18 cellular contexts compared by ENCODE assay signal in the genomic region with DNA sequence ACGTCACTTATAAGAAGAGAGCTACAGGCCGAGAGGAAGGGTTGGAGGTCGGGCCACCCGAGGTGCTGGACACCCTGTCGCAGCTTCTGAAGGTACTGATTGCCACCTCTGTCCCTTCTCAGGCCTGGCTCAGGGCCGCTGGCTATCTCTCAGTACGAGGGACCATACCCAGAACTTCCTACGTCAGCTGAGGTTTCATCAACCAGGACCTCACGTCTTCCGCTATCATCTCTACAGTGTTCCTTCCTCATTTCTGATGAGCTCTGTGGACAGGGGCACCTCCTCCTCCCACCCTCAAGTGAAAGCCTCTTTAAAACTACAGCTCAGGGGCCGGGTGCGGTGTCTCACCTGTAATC. TPM values are rescaled to one million over a fixed set of nuclear protein-coding genes. Genes with fewer than 3 reads are reported as not detected.
DNase-seq lines count a peak whose midpoint lies in the region; ATAC-seq and TF ChIP-seq lines count a peak whose summit lies in the region.
"Had no signal": no experiment of that assay in that cellular context is flagged by ENCODE, and none has a peak within 500 bp of the region (broad histone marks: within the 10 kb centered on the region; RNA-seq: fewer than 3 reads in every experiment).

No MANE protein-coding gene starts in this region.

- H3K27me3 Mint-ChIP-seq in activated B cell treated with CpG ODN at 0.5 μM for 24 hours (no peaks in the 10 kb centered on the region), natural killer cell (ENCODE audit: low read depth in 2 of 2) (no peaks in the 10 kb centered on the region)
- H3K27me3 Mint-ChIP-seq: CD4-positive, alpha-beta memory T cell had no signal

- ATAC-seq in heart right ventricle (peak in 6 of 8 donors; percentile 28 to 71 (median 38)), activated B cell treated with CpG ODN at 0.5 μM for 24 hours (ENCODE audit: low read depth) (peak; percentile 62), natural killer cell (peak in 2 of 3 donors; percentile 51 to 92), foreskin keratinocyte (no peak), HG02642 (IDR thresholded peaks at IDR 0.05; ENCODE audit: poor library complexity, unreplicated experiment) (no peak)
- ATAC-seq: gastrocnemius medialis, Panc1 had no signal

- CTCF ChIA-PET in activated B cell treated with CpG ODN at 0.5 μM for 24 hours (lab: Charles Lee) = interaction anchor here (1.0 kb wide), 1 partner anchor 125 kb away, joined by 3 read pairs; no protein-coding TSS in a partner anchor

- H3K9me3 Mint-ChIP-seq in activated B cell treated with CpG ODN at 0.5 μM for 24 hours (no peaks in the 10 kb centered on the region), natural killer cell (no peaks in the 10 kb centered on the region)

- H3K9me3 ChIP-seq in heart right ventricle (no peaks in the 10 kb centered on the region), left ventricle myocardium inferior (replicated peaks) (no peaks in the 10 kb centered on the region), thyroid gland (no peaks in the 10 kb centered on the region)
- H3K9me3 ChIP-seq: breast epithelium, gastrocnemius medialis, HAP-1 had no signal

- intact Hi-C loops in heart right ventricle (cut with DNase I) (no loop called here), left ventricle myocardium inferior (cut with micrococcal nuclease) (no loop called here), activated B cell treated with CpG ODN at 0.5 μM for 24 hours (cut with micrococcal nuclease) (no loop called here), natural killer cell (cut with micrococcal nuclease) (no loop called here), thyroid gland (cut with DNase I) (no loop called here)

- H3K4me1 Mint-ChIP-seq in activated B cell treated with CpG ODN at 0.5 μM for 24 hours (no peaks in the 10 kb centered on the region), natural killer cell (no peaks in the 10 kb centered on the region)

- H3K27ac Mint-ChIP-seq in activated B cell treated with CpG ODN at 0.5 μM for 24 hours (peak overlapping the region; percentile 41), natural killer cell (peak overlapping the region in 1 of 2 donors; percentile 29)

- no peaks in the 10 kb centered on the region for H3K27me3 ChIP-seq in heart right ventricle
- H3K27me3 ChIP-seq in left ventricle myocardium inferior (ENCODE audit: low read depth) = no peaks in the 10 kb centered on the region
- no peaks in the 10 kb centered on the region for H3K27me3 ChIP-seq in foreskin keratinocyte
- no peaks in the 10 kb centered on the region for H3K27me3 ChIP-seq in thyroid gland
- H3K27me3 ChIP-seq: breast epithelium, gastrocnemius medialis had no signal

- peak overlapping the region in 2 of 10 donors; percentile 1 to 75 for H3K27ac ChIP-seq in heart right ventricle
- no peak overlapping the region for H3K27ac ChIP-seq in left ventricle myocardium inferior (replicated peaks)
- H3K27ac ChIP-seq in foreskin keratinocyte = no peak overlapping the region
- no peak overlapping the region for H3K27ac ChIP-seq in thyroid gland
- H3K27ac ChIP-seq: breast epithelium, gastrocnemius medialis had no signal

- WGBS in heart right ventricle, 2 donors = 92 to 93% methylated on average over 12 of the region's 12 CpGs
- WGBS in thyroid gland, 2 donors = 90 to 99% methylated on average over 11 to 12 of the region's 12 CpGs

- H3K4me3 Mint-ChIP-seq in activated B cell treated with CpG ODN at 0.5 μM for 24 hours (no peak overlapping the region), natural killer cell (no peak overlapping the region)
- H3K4me3 Mint-ChIP-seq: CD4-positive, alpha-beta memory T cell had no signal

- no peak overlapping the region for H3K4me3 ChIP-seq in heart right ventricle
- H3K4me3 ChIP-seq in left ventricle myocardium inferior = no peak overlapping the region
- H3K4me3 ChIP-seq in thyroid gland (replicated peaks in 1 of 3) = no peak overlapping the region
- H3K4me3 ChIP-seq: breast epithelium, gastrocnemius medialis, HAP-1 had no signal

- H3K4me1 ChIP-seq in heart right ventricle (peaks cover 0 to 8% (median 0%) of the 10 kb centered on the region in 9 donors), left ventricle myocardium inferior (no peaks in the 10 kb centered on the region), foreskin keratinocyte (no peaks in the 10 kb centered on the region), thyroid gland (no peaks in the 10 kb centered on the region)
- H3K4me1 ChIP-seq: breast epithelium, gastrocnemius medialis, HAP-1 had no signal

- H3K36me3 ChIP-seq in heart right ventricle (peaks cover 3 to 100% (median 46%) of the 10 kb centered on the region in 9 donors), left ventricle myocardium inferior (peaks cover 96% of the 10 kb centered on the region), thyroid gland (peaks cover 33 to 37% of the 10 kb centered on the region in 2 donors)
- H3K36me3 ChIP-seq: breast epithelium had no signal

- POLR2A ChIA-PET in activated B cell treated with CpG ODN at 0.5 μM for 24 hours (lab: Charles Lee) = interaction anchor here (1.2 kb wide), 1 partner anchor 14 kb away, joined by 4 read pairs; no protein-coding TSS in a partner anchor

- DNase-seq in heart right ventricle (no peak), left ventricle myocardium inferior (no peak), activated B cell treated with CpG ODN at 0.5 μM for 24 hours (no peak), natural killer cell (no peak), hepatic stellate cell (ENCODE audit: low spot score) (no peak), foreskin keratinocyte (no peak), thyroid gland (no peak)
- DNase-seq: activated effector memory CD4-positive, alpha-beta T cell treated with anti-CD3 and anti-CD28 coated beads, Interleukin-2, amount 50 U/mL, for 16 hours; CD4-positive, alpha-beta memory T cell; gastrocnemius medialis; left cardiac atrium; NCI-H1436 treated with DMSO at 0.1 percent for 48 hours; NCI-H82; stimulated activated CD4-positive, alpha-beta T cell treated with anti-CD3 and anti-CD28 coated beads, Interleukin-1b, Interleukin-23, amount 100 ng/mL, for 48 hours had no signal

- TF ChIP-seq CTCF in heart right ventricle (IDR thresholded peaks at IDR 0.05) (no peak), left ventricle myocardium inferior (IDR thresholded peaks at IDR 0.05; ENCODE audit: borderline replicate concordance) (no peak), activated B cell treated with CpG ODN at 0.5 μM for 24 hours (IDR thresholded peaks at IDR 0.05) (no peak), natural killer cell (IDR thresholded peaks at IDR 0.05) (no peak), foreskin keratinocyte (conservative IDR thresholded peaks at IDR 0.05) (no peak), thyroid gland (IDR thresholded peaks at IDR 0.05) (no peak)

- no peak for TF ChIP-seq POLR2A in thyroid gland (IDR thresholded peaks at IDR 0.05)

- peaks cover 80% of the 10 kb centered on the region for H3K36me3 Mint-ChIP-seq in activated B cell treated with CpG ODN at 0.5 μM for 24 hours (ENCODE audit: low read depth)
- no peaks in the 10 kb centered on the region for H3K36me3 Mint-ChIP-seq in natural killer cell

RNA-seq across cellular contexts. Expression of gene USE1, which starts 58.2 kb away (rescaled TPM):
- total RNA-seq in heart right ventricle (10 to 100 TPM; 25.1 to 36.6 (median 28.3) TPM), left ventricle myocardium inferior (27.5 TPM), activated B cell treated with CpG ODN at 0.5 μM for 24 hours (41.9 and 43.4 TPM in 2 replicates), natural killer cell (10 to 100 TPM; 16.4 to 21.1 (median 20.9) TPM), foreskin keratinocyte (20.7 and 21.5 TPM in 2 replicates), thyroid gland (10 to 100 TPM; 21.4 to 36.0 (median 27.4) TPM)
- polyA plus RNA-seq in heart right ventricle (10 to 100 TPM; 48.6 to 67.6 TPM), foreskin keratinocyte (33.1 and 36.8 TPM in 2 replicates)

Comparison
In these comparisons a context has a peak if more than half of its experiments do, and no peak if none do; other contexts are left out.
1. ATAC-seq: peak in heart right ventricle (6 of 8), activated B cell treated with CpG ODN at 0.5 μM for 24 hours (single experiment) and natural killer cell (2 of 3); none in foreskin keratinocyte (single experiment) and HG02642 (single experiment).